ENCODE assay signal across 34 cellular contexts in the genomic region with DNA sequence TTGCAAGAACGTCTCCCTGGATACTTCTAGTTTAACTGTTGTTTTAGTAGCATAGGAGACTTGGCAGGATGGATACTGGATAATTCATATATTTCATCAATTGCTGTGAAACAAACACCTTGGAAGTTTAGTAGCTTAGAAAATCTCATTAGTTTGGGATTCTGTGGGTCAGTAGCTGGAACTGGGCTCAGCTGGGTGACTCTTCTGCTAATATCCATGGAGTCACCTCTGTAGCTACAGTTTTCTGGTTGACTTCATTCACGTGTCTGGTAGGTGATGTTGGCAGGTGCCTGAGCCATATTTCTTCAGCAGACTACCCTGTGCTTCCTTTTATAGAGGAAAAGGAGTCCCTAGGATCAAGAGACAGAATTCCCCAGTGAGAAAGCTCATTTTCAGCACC.
"Had no signal": no experiment of that assay in that cellular context is flagged by ENCODE, and none has a peak within 500 bp of the region (broad histone marks: within the 10 kb centered on the region; RNA-seq: fewer than 3 reads in every experiment).

No MANE protein-coding gene starts in this region.

- H3K9me3 ChIP-seq: MG63 had no signal

- H3K4me3 ChIP-seq: MG63 had no signal

- H3K36me3 ChIP-seq: MG63 had no signal

- DNase-seq: Karpas-422, Kasumi-1, MG63, MM.1S, MV-4-11, NCI-H1048, NCI-H1092, NCI-H1092 treated with DMSO at 0.1 percent for 48 hours, NCI-H1105, NCI-H1105 treated with DMSO at 0.1 percent for 48 hours, NCI-H1417, NCI-H1417 treated with DMSO at 0.1 percent for 48 hours, NCI-H1436, NCI-H1436 treated with DMSO at 0.1 percent for 48 hours, NCI-H146, NCI-H1694, NCI-H1694 treated with DMSO at 0.1 percent for 48 hours, NCI-H187, NCI-H187 treated with DMSO at 0.1 percent for 48 hours, NCI-H1930, NCI-H2029, NCI-H2029 treated with DMSO at 0.1 percent for 48 hours, NCI-H2081, NCI-H2081 treated with DMSO at 0.1 percent for 48 hours, NCI-H2107, NCI-H2171, NCI-H2171 treated with DMSO at 0.1 percent for 48 hours, NCI-H2227 treated with DMSO at 0.1 percent for 48 hours, NCI-H226, NCI-H345, NCI-H446, NCI-H446 treated with DMSO at 0.1 percent for 48 hours, NCI-H510A, NCI-H510A treated with DMSO at 0.1 percent for 48 hours had no signal
